ENCODE assay signal across 8 cellular contexts in the genomic region with DNA sequence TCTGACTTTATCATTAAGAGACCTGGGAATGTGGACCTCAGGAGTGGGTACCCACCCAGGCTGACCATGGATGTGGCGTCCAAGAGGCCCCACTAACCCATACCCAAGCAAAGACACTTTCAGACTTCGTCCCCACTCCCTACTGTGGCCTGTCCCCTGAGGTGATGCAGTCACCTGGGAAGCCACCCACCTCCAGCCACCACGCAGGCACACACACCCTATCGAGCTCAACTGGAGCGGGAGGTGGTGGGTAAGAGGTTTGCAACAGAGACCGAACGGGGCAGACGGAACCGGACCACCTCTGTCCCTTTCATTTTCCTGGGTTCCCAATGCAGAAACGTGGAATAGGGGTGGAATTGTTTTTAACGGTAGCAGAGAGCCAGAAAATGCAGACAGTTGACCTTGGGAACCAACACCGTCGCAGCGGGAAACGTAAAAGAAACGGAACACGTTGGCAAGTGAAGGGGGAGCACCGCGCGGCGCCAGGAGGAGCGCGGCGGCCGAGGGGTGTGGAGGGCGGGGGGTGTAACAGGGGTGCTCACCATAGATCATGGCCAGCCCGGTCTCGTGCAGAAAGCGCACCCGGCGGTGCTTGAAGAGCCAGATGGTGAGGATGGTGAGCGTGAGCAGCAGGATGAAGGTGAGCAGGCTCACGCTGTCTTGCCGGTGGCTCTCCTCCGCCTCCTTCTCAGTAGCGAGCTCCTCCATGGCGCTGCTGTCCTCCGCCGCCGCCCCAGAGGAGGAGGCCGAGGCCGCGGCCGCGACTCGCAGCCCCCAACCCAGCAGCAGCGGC. TPM values are rescaled to one million over a fixed set of nuclear protein-coding genes. Genes with fewer than 3 reads are reported as not detected.
DNase-seq lines count a peak whose midpoint lies in the region; ATAC-seq and TF ChIP-seq lines count a peak whose summit lies in the region.

No MANE protein-coding gene starts in this region.

- H3K4me3 ChIP-seq in SJSA1 (peak overlapping the region; percentile 46), breast epithelium (peak overlapping the region; percentile 35 to 80 (median 63)), lower leg skin (ENCODE audit: low read depth, poor library complexity, severe bottlenecking) (peak overlapping the region; percentile 25)

- intact Hi-C loops in breast epithelium (cut with DNase I; ENCODE audit: low total_unique reads) (no loop called here), lower leg skin (cut with DNase I; ENCODE audit: low total_unique reads) (no loop called here)

- TF ChIP-seq CTCF in breast epithelium (IDR thresholded peaks at IDR 0.05): no peak
- no peak for TF ChIP-seq CTCF in lower leg skin (IDR thresholded peaks at IDR 0.05)

- peaks cover 0 to under 1% of the 10 kb centered on the region in 2 donors for H3K9me3 Mint-ChIP-seq in stimulated activated naive B cell treated with anti-CD40 and anti-IgM and Interleukin-4, amounts not matched to agents 10 μg/mL and 1 μg/mL and 100 μg/mL, for 72 hours

- no peaks in the 10 kb centered on the region for H3K36me3 ChIP-seq in SJSA1
- no peaks in the 10 kb centered on the region for H3K36me3 ChIP-seq in breast epithelium

- peaks cover 13 to 17% of the 10 kb centered on the region in 2 donors for H3K4me1 Mint-ChIP-seq in stimulated activated naive B cell treated with anti-CD40 and anti-IgM and Interleukin-4, amounts not matched to agents 10 μg/mL and 1 μg/mL and 100 μg/mL, for 72 hours

- TF ChIP-seq POLR2A in breast epithelium (IDR thresholded peaks at IDR 0.05): no peak
- no peak for TF ChIP-seq POLR2A in lower leg skin (IDR thresholded peaks at IDR 0.05)

- H3K27me3 ChIP-seq in SJSA1 (replicated peaks) (no peaks in the 10 kb centered on the region), breast epithelium (peaks cover 0 to 31% of the 10 kb centered on the region in 2 donors)

- H3K27ac ChIP-seq in SJSA1: no peak overlapping the region
- H3K27ac ChIP-seq in breast epithelium: peak overlapping the region; percentile 68 to 83

- ATAC-seq in HG03025 (IDR thresholded peaks at IDR 0.05; ENCODE audit: low FRiP score, unreplicated experiment): peak; percentile 13
- peak; percentile 16 to 19 for ATAC-seq in stimulated activated naive B cell treated with anti-CD40 and anti-IgM and Interleukin-4, amounts not matched to agents 10 μg/mL and 1 μg/mL and 100 μg/mL, for 72 hours (replicated peaks)

- H3K27ac Mint-ChIP-seq in stimulated activated naive B cell treated with anti-CD40 and anti-IgM and Interleukin-4, amounts not matched to agents 10 μg/mL and 1 μg/mL and 100 μg/mL, for 72 hours: peak overlapping the region; percentile 97

- DNase-seq in NCI-H1092 treated with DMSO at 0.1 percent for 48 hours (lab: John Stamatoyannopoulos, UW) (peak; percentile 32), NCI-H1092 (lab: John Stamatoyannopoulos, UW) (no peak), SJSA1 (ENCODE audit: low read depth in 1 of 2, low spot score in 2 of 2) (no peak), breast epithelium (ENCODE audit: low spot score in 2 of 2) (no peak), lower leg skin (ENCODE audit: low spot score in 2 of 2) (no peak), NCI-H774 (lab: John Stamatoyannopoulos, UW) (no peak)
- no peak for DNase-seq in stimulated activated naive B cell treated with anti-CD40 and anti-IgM and Interleukin-4, amounts not matched to agents 10 μg/mL and 1 μg/mL and 100 μg/mL, for 72 hours

- WGBS in lower leg skin, 2 donors: 13 to 44% methylated on average over 27 to 46 of the region's 47 CpGs

- H3K4me1 ChIP-seq in SJSA1 (replicated peaks) (peaks cover 13% of the 10 kb centered on the region), breast epithelium (no peaks in the 10 kb centered on the region)

- peaks cover 14 to 30% of the 10 kb centered on the region in 2 donors for H3K36me3 Mint-ChIP-seq in stimulated activated naive B cell treated with anti-CD40 and anti-IgM and Interleukin-4, amounts not matched to agents 10 μg/mL and 1 μg/mL and 100 μg/mL, for 72 hours

- H3K4me3 Mint-ChIP-seq in stimulated activated naive B cell treated with anti-CD40 and anti-IgM and Interleukin-4, amounts not matched to agents 10 μg/mL and 1 μg/mL and 100 μg/mL, for 72 hours: peak overlapping the region; percentile 98 to 99

- H3K27me3 Mint-ChIP-seq in stimulated activated naive B cell treated with anti-CD40 and anti-IgM and Interleukin-4, amounts not matched to agents 10 μg/mL and 1 μg/mL and 100 μg/mL, for 72 hours: peaks cover 0 to 7% of the 10 kb centered on the region in 2 donors

- H3K9me3 ChIP-seq in SJSA1 (replicated peaks) (no peaks in the 10 kb centered on the region), breast epithelium (peaks cover 0 to 10% of the 10 kb centered on the region in 2 donors)

RNA-seq across cellular contexts. Expression of a gene that starts 0.6 kb away (rescaled TPM):
- total RNA-seq in SJSA1 (2014; rRNA removed; shearing (Covaris generic)): 0.60 and 0.63 TPM in 2 replicates
- 10 to 100 TPM in 2 of 3 donors, 1 to 10 TPM in 1; 1.6 to 28.1 (median 12.8) TPM for total RNA-seq in breast epithelium
- total RNA-seq in lower leg skin: 1 to 10 TPM; 3.6 to 10.0 (median 6.8) TPM
